ENCODE assay signal across 15 cellular contexts in genomic region chr2:171386627-171387026, GRCh38.
"Had no signal": no experiment of that assay in that cellular context is flagged by ENCODE, and none has a peak within 500 bp of the region (broad histone marks: within the 10 kb centered on the region; RNA-seq: fewer than 3 reads in every experiment).

No MANE protein-coding gene starts in this region.

- H3K9me3 ChIP-seq: lower lobe of right lung, right atrium auricular region, upper lobe of left lung had no signal

- H3K27ac Mint-ChIP-seq: activated CD4-positive, alpha-beta memory T cell treated with anti-CD3 and anti-CD28 coated beads for 36 hours; activated T-helper 1 cell treated with anti-CD3 and anti-CD28 coated beads, Interleukin-12 subunit alpha, Interleukin-12 subunit beta, Interleukin-2, Interleukin-4 antibody, amounts not matched to agents 30 ng/mL and 10 ng/mL and 1 ng/mL, durations not matched to agents 14 hours and 24 hours and 36 hours had no signal

- H3K27ac ChIP-seq: cardiac muscle cell, heart right ventricle, lower lobe of right lung, right atrium auricular region, upper lobe of left lung had no signal

- H3K27me3 Mint-ChIP-seq: activated CD4-positive, alpha-beta memory T cell treated with anti-CD3 and anti-CD28 coated beads for 36 hours; naive thymus-derived CD4-positive, alpha-beta T cell had no signal

- ATAC-seq: heart right ventricle; lower lobe of right lung; naive thymus-derived CD4-positive, alpha-beta T cell had no signal

- H3K4me3 Mint-ChIP-seq: activated CD4-positive, alpha-beta memory T cell treated with anti-CD3 and anti-CD28 coated beads for 36 hours; activated T-helper 1 cell treated with anti-CD3 and anti-CD28 coated beads, Interleukin-12 subunit alpha, Interleukin-12 subunit beta, Interleukin-2, Interleukin-4 antibody, amounts not matched to agents 30 ng/mL and 10 ng/mL and 1 ng/mL, durations not matched to agents 14 hours and 24 hours and 36 hours; T-helper 2 cell treated with Interferon-gamma antibody and Interleukin-4, amounts not matched to agents 5 μg/mL and 100 μg/mL, for 36 hours had no signal

- H3K4me1 ChIP-seq: lower lobe of right lung, right atrium auricular region, upper lobe of left lung had no signal

- DNase-seq: activated CD4-positive, alpha-beta memory T cell treated with anti-CD3 and anti-CD28 coated beads for 36 hours; activated CD4-positive, alpha-beta T cell treated with anti-CD3 and anti-CD28 coated beads for 1 hour; activated naive CD4-positive, alpha-beta T cell; heart right ventricle; lower lobe of right lung; naive thymus-derived CD4-positive, alpha-beta T cell; nucleus accumbens; small intestine; stimulated activated naive CD4-positive, alpha-beta T cell; substantia nigra had no signal

- H3K36me3 ChIP-seq: cardiac muscle cell, heart right ventricle, lower lobe of right lung, right atrium auricular region, upper lobe of left lung had no signal

- H3K27me3 ChIP-seq: cardiac muscle cell, heart right ventricle, right atrium auricular region, upper lobe of left lung had no signal

- H3K4me3 ChIP-seq: cardiac muscle cell, heart right ventricle, lower lobe of right lung, right atrium auricular region, upper lobe of left lung had no signal
